Comparison of ENCODE assay signal across 8 cellular contexts in the genomic region with DNA sequence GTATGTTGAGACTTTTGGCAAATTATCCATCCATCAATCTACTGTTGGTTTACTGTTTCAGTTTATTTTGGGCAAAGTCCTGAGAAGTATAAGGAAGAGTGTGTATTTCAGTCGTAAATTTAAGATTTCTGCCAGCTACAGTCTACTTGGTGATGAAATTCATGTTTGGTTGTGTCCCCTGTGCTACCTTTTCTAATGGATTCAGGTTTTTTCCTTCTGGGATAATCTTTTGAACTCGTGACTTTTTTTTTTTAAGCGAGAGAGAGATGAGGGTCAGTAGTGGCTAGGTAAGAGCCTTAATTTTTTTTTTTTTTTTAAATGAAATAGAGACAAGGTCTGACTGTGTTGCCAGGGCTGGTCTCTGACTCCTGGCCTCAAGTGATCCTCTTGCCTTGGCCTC. TPM values are rescaled to one million over a fixed set of nuclear protein-coding genes. Genes with fewer than 3 reads are reported as not detected.
DNase-seq lines count a peak whose midpoint lies in the region; ATAC-seq and TF ChIP-seq lines count a peak whose summit lies in the region.

No MANE protein-coding gene starts in this region.

- H3K9me3 ChIP-seq in right lobe of liver (no peaks in the 10 kb centered on the region), tibial nerve (no peaks in the 10 kb centered on the region)

- H3K4me1 ChIP-seq in right lobe of liver = peaks cover 0 to 16% (median 4%) of the 10 kb centered on the region in 4 donors
- H3K4me1 ChIP-seq in tibial nerve = peaks cover 0 to 23% (median 16%) of the 10 kb centered on the region in 4 donors

- peak overlapping the region; percentile 99 for H3K4me3 ChIP-seq in astrocyte of the spinal cord (ENCODE audit: low read depth, low read length)
- H3K4me3 ChIP-seq in right lobe of liver = peak overlapping the region; percentile 78 to 90 (median 81)
- peak overlapping the region in 3 of 4 donors; percentile 68 to 89 (median 87) for H3K4me3 ChIP-seq in tibial nerve

- H3K36me3 ChIP-seq in right lobe of liver (no peaks in the 10 kb centered on the region), tibial nerve (no peaks in the 10 kb centered on the region)

- no peaks in the 10 kb centered on the region for H3K27me3 ChIP-seq in right lobe of liver
- H3K27me3 ChIP-seq in tibial nerve = no peaks in the 10 kb centered on the region

- H3K4me3 Mint-ChIP-seq in activated T-cell treated with anti-CD3 and anti-CD28 coated beads, Interleukin-2, amount 50 U/mL, for 72 hours = peak overlapping the region; percentile 93 to 96

- no peak for TF ChIP-seq CTCF in astrocyte of the spinal cord (IDR thresholded peaks at IDR 0.05; ENCODE audit: low read depth, low read length)
- TF ChIP-seq CTCF in right lobe of liver (IDR thresholded peaks at IDR 0.05) = no peak
- no peak for TF ChIP-seq CTCF in tibial nerve (IDR thresholded peaks at IDR 0.05)
- TF ChIP-seq CTCF in omental fat pad (IDR thresholded peaks at IDR 0.05) = no peak

- H3K27ac ChIP-seq in right lobe of liver = peak overlapping the region in 2 of 3 donors; percentile 94
- no peak overlapping the region for H3K27ac ChIP-seq in tibial nerve

- H3K4me1 Mint-ChIP-seq in activated T-cell treated with anti-CD3 and anti-CD28 coated beads, Interleukin-2, amount 50 U/mL, for 72 hours (ENCODE audit: low read depth) = peaks cover 75% of the 10 kb centered on the region

- in situ Hi-C loops in astrocyte of the spinal cord (cut with HindIII; ENCODE audit: low sequenced_read_pairs) = no loop called here

- no peak for ATAC-seq in activated T-cell treated with anti-CD3 and anti-CD28 coated beads, Interleukin-2, amount 50 U/mL, for 72 hours (replicated peaks in 1 of 2)
- no peak for ATAC-seq in right lobe of liver
- no peak for ATAC-seq in omental fat pad (ENCODE audit: low FRiP score)
- ATAC-seq in GM21360 (IDR thresholded peaks at IDR 0.05; ENCODE audit: unreplicated experiment) = no peak

- no peak for DNase-seq in activated T-cell treated with anti-CD3 and anti-CD28 coated beads, Interleukin-2, amount 50 U/mL, for 72 hours
- DNase-seq in activated T-cell treated with anti-CD3 and anti-CD28 coated beads for 4 hours (no peak), astrocyte of the spinal cord (ENCODE audit: low read depth, low spot score) (no peak), right lobe of liver (no peak), tibial nerve (ENCODE audit: low spot score in 2 of 2) (no peak), NOMO-1 treated with dmso at 0.1 percent for 144 hours (lab: John Stamatoyannopoulos, UW; ENCODE audit: unreplicated experiment) (no peak), omental fat pad (ENCODE audit: low spot score) (no peak)

- WGBS in right lobe of liver (ENCODE audit: insufficient coverage, low coverage, low lambda C conversion rate, missing lambda C conversion rate) = 27% methylated on average over 3 of the region's 3 CpGs
- 56% methylated on average over 3 of the region's 3 CpGs for WGBS in tibial nerve, 2 donors

- intact Hi-C loops in right lobe of liver (cut with DNase I) = no loop called here

- H3K27me3 Mint-ChIP-seq in activated T-cell treated with anti-CD3 and anti-CD28 coated beads, Interleukin-2, amount 50 U/mL, for 72 hours (ENCODE audit: low read depth) = no peaks in the 10 kb centered on the region

- TF ChIP-seq POLR2A in right lobe of liver (IDR thresholded peaks at IDR 0.05) (no peak), tibial nerve (IDR thresholded peaks at IDR 0.05) (no peak)

- H3K9me3 Mint-ChIP-seq in activated T-cell treated with anti-CD3 and anti-CD28 coated beads, Interleukin-2, amount 50 U/mL, for 72 hours = no peaks in the 10 kb centered on the region

- peak overlapping the region; percentile 99 for H3K27ac Mint-ChIP-seq in activated T-cell treated with anti-CD3 and anti-CD28 coated beads, Interleukin-2, amount 50 U/mL, for 72 hours

- no peak for TF ChIP-seq EP300 in tibial nerve (IDR thresholded peaks at IDR 0.05)

- H3K36me3 Mint-ChIP-seq in activated T-cell treated with anti-CD3 and anti-CD28 coated beads, Interleukin-2, amount 50 U/mL, for 72 hours (ENCODE audit: insufficient read depth in 2 of 2) = peaks cover 1 to 7% of the 10 kb centered on the region in 2 donors

RNA-seq across cellular contexts. Expression of a gene that starts 0.8 kb away (rescaled TPM):
- total RNA-seq in activated T-cell treated with anti-CD3 and anti-CD28 coated beads, Interleukin-2, amount 50 U/mL, for 72 hours = 1 to 10 TPM; 6.8 to 9.3 TPM
- total RNA-seq in right lobe of liver = 1 to 10 TPM in 2 of 6 experiments, under 1 TPM in 3, not detected in 1; 0.15 to 5.2 (median 0.92) TPM
- 1 to 10 TPM in 1 of 4 donors, under 1 TPM in 1, not detected in 2; 0.39 to 1.2 TPM for total RNA-seq in tibial nerve
- 1 to 10 TPM; 1.1 to 4.7 (median 2.7) TPM for total RNA-seq in omental fat pad

RNA-seq across cellular contexts. Expression of a gene that starts 1.1 kb away (rescaled TPM):
- total RNA-seq in activated T-cell treated with anti-CD3 and anti-CD28 coated beads, Interleukin-2, amount 50 U/mL, for 72 hours = 10 to 100 TPM; 23.2 to 24.4 TPM
- total RNA-seq in right lobe of liver (1 to 10 TPM; 1.3 to 4.0 (median 2.8) TPM), tibial nerve (1 to 10 TPM; 5.1 to 9.4 (median 7.7) TPM), omental fat pad (1 to 10 TPM; 8.0 to 9.5 (median 8.5) TPM)

Comparison
In these comparisons a context has a peak if more than half of its experiments do, and no peak if none do; other contexts are left out.
1. H3K27ac ChIP-seq: peak in right lobe of liver (2 of 3); none in tibial nerve (0 of 4).
2. Peak in every context shown above with its lines, with median percentiles within 50 percentile points of each other: H3K4me3 ChIP-seq.